Comparison of ENCODE assay signal across 8 cellular contexts in genomic region chr16:75011634-75012307, GRCh38.
DNase-seq lines count a peak whose midpoint lies in the region; ATAC-seq, FAIRE-seq and TF ChIP-seq lines count a peak whose summit lies in the region.

No MANE protein-coding gene starts in this region.

- TF ChIP-seq CTCF in OCI-LY3 (IDR thresholded peaks at IDR 0.05; ENCODE audit: low read depth, low read length), result no peak
- no peak for TF ChIP-seq CTCF in astrocyte of the cerebellum (IDR thresholded peaks at IDR 0.05; ENCODE audit: low read depth, low read length, missing control alignments)

- in situ Hi-C loops in astrocyte of the cerebellum (cut with HindIII; ENCODE audit: low sequenced_read_pairs), result no loop called here

- H3K27me3 ChIP-seq in OCI-LY3 (ENCODE audit: low read depth, low read length), result no peaks in the 10 kb centered on the region

- no peaks in the 10 kb centered on the region for H4K20me1 ChIP-seq in OCI-LY3 (ENCODE audit: insufficient read depth, low read length)

- H3K9me3 ChIP-seq in OCI-LY3 (ENCODE audit: insufficient read depth, low read length), result no peaks in the 10 kb centered on the region

- peaks cover 3% of the 10 kb centered on the region; the same call in 1 of the 2 replicates for H3K79me2 ChIP-seq in OCI-LY3 (ENCODE audit: low read length)

- peak overlapping the region; percentile 63; the same call in 1 of the 2 replicates for H2AFZ ChIP-seq in OCI-LY3 (ENCODE audit: low read depth, low read length)

- ATAC-seq in HG02588 (IDR thresholded peaks at IDR 0.05; ENCODE audit: unreplicated experiment), result peak; percentile 72

- H3K27ac ChIP-seq in OCI-LY3 (ENCODE audit: low read length), result peak overlapping the region; percentile 28

- peak; percentile 80 for FAIRE-seq in GM18507 (lab: Jason Lieb, UNC)

- no peak for DNase-seq in GM18507 (ENCODE audit: extremely low spot score, insufficient read length, low read depth)
- peak; percentile 86 for DNase-seq in astrocyte of the cerebellum (ENCODE audit: low read depth)
- peak; percentile 76 for DNase-seq in kidney tubule cell (ENCODE audit: low spot score)
- peak; percentile 7 for DNase-seq in stimulated activated CD8-positive, alpha-beta memory T cell treated with anti-CD3 and anti-CD28 coated beads, Interleukin-7, amount 100 ng/mL, for 4 hours (ENCODE audit: low read depth in 2 of 2)
- DNase-seq in RKO (ENCODE audit: low spot score), result no peak
- DNase-seq in HuH-7 (ENCODE audit: low spot score), result no peak

- H3K36me3 ChIP-seq in OCI-LY3 (replicated peaks; ENCODE audit: low read depth, low read length), result no peaks in the 10 kb centered on the region

- peaks cover 25% of the 10 kb centered on the region for H3K4me1 ChIP-seq in OCI-LY3 (ENCODE audit: low read length)

- peak overlapping the region; percentile 70 for H3K4me3 ChIP-seq in OCI-LY3 (ENCODE audit: low read length)
- no peak overlapping the region for H3K4me3 ChIP-seq in astrocyte of the cerebellum (ENCODE audit: low read depth, low read length)

- peak overlapping the region; percentile 83 for H3K4me2 ChIP-seq in OCI-LY3 (ENCODE audit: low read length)

- peak overlapping the region; percentile 44; the same call in 1 of the 2 replicates for H3K9ac ChIP-seq in OCI-LY3 (ENCODE audit: low read length)

Comparison
In these comparisons a context has a peak if more than half of its experiments do, and no peak if none do; other contexts are left out.
1. DNase-seq: peak in astrocyte of the cerebellum (single experiment), kidney tubule cell (single experiment) and stimulated activated CD8-positive, alpha-beta memory T cell treated with anti-CD3 and anti-CD28 coated beads, Interleukin-7, amount 100 ng/mL, for 4 hours (2 of 2); none in GM18507 (single experiment), RKO (single experiment) and HuH-7 (single experiment).